Comparison of ENCODE assay signal across 8 cellular contexts in the genomic region with DNA sequence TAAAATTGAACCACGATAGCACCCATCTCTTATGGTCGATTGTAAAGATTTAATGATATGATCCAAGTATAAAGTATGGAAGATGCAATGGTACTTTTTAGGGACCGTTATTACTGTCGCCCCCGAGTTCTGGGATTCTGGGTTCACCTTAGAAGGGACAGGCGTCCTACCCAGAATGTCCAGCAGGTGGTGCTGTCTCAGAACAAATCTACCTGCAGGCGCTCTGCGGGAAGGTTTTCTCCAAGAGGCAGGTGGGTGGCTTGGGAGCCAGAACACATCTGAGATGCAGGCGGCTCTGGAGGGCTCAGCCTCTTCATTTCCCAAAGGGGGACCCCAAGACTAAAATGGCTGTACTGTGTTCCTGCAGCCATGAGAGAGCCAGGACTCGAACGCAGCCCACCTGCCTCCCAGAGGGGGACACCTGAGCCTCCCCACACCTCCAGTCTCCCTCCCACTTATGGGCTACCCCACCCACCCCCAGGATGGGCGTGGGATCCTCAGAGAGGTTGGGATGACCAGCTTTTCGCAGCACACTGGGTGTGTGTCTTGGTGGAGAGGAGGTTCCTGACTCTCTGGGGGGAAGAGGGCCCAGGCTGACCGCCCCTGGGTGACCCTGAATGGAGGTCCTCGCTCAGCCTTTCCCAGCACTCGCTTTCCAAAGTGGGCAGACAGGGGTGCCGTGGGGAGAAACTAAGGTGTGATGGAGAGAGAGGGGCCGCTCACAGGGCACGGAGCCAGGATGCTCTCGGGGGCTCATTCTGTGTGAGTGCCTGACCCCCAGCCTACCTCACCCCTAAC. TPM values are rescaled to one million over a fixed set of nuclear protein-coding genes. Genes with fewer than 3 reads are reported as not detected.
DNase-seq lines count a peak whose midpoint lies in the region; ATAC-seq and TF ChIP-seq lines count a peak whose summit lies in the region.

No MANE protein-coding gene starts in this region.

- CTCF ChIA-PET in AG04450 (lab: Charles Lee), result interaction anchor here (0.6 to 8.5 kb wide), 70 partner anchors 9 to 517 kb away, joined by 3 to 138 read pairs (median 4); a partner anchor contains a TSS
- CTCF ChIA-PET in activated CD8-positive, alpha-beta memory T cell treated with anti-CD3 and anti-CD28 coated beads, Interleukin-2, amount 10 ng/mL, durations not matched to agents 7 days and 5 days (lab: Charles Lee), result interaction anchor here (0.7 to 7.6 kb wide), 30 partner anchors 9 to 389 kb away, joined by 3 to 134 read pairs (median 5); no protein-coding TSS in a partner anchor

- H3K4me3 ChIP-seq in AG04450 (ENCODE audit: low read depth, low read length), result no peak overlapping the region

- no peak for TF ChIP-seq POLR2A in erythroblast (IDR thresholded peaks at IDR 0.05; ENCODE audit: low read length)

- peaks cover 10% of the 10 kb centered on the region for H3K4me1 Mint-ChIP-seq in activated CD8-positive, alpha-beta memory T cell treated with anti-CD3 and anti-CD28 coated beads, Interleukin-2, amount 10 ng/mL, durations not matched to agents 7 days and 5 days
- no peaks in the 10 kb centered on the region for H3K4me1 Mint-ChIP-seq in natural killer cell

- POLR2A ChIA-PET in AG04450 (lab: Yijun Ruan, JAX), result no interaction called here

- no peaks in the 10 kb centered on the region for H3K9me3 Mint-ChIP-seq in activated CD8-positive, alpha-beta memory T cell treated with anti-CD3 and anti-CD28 coated beads, Interleukin-2, amount 10 ng/mL, durations not matched to agents 7 days and 5 days (ENCODE audit: low read depth)
- no peaks in the 10 kb centered on the region for H3K9me3 Mint-ChIP-seq in natural killer cell

- no peaks in the 10 kb centered on the region; the same call in 1 of the 2 replicates for H3K9me3 ChIP-seq in AG04450 (ENCODE audit: control insufficient read depth, insufficient read depth, low read length)

- no peak for DNase-seq in AG04450 (ENCODE audit: low read depth, low spot score)
- DNase-seq in GM19238 (ENCODE audit: insufficient read length, low spot score), result peak; percentile 59
- peak; percentile 5 for DNase-seq in NCI-H524 treated with DMSO at 0.1 percent for 48 hours (lab: John Stamatoyannopoulos, UW)
- peak; percentile 82 for DNase-seq in activated CD8-positive, alpha-beta memory T cell treated with anti-CD3 and anti-CD28 coated beads, Interleukin-2, amount 10 ng/mL, durations not matched to agents 7 days and 5 days
- peak; percentile 57 to 78 for DNase-seq in erythroblast (lab: John Stamatoyannopoulos, UW)
- DNase-seq in natural killer cell, result peak; percentile 60
- peak; percentile 61 for DNase-seq in stimulated activated naive CD4-positive, alpha-beta T cell treated with Interleukin-2 at 50 U/mL for 16 hours (lab: John Stamatoyannopoulos, UW)
- DNase-seq in dedifferentiated amniotic fluid mesenchymal stem cell (ENCODE audit: extremely low spot score), result no peak

- ATAC-seq in activated CD8-positive, alpha-beta memory T cell treated with anti-CD3 and anti-CD28 coated beads, Interleukin-2, amount 10 ng/mL, durations not matched to agents 7 days and 5 days, result no peak
- peak; percentile 36 to 73 (median 53) for ATAC-seq in natural killer cell

- H3K36me3 Mint-ChIP-seq in activated CD8-positive, alpha-beta memory T cell treated with anti-CD3 and anti-CD28 coated beads, Interleukin-2, amount 10 ng/mL, durations not matched to agents 7 days and 5 days, result no peaks in the 10 kb centered on the region
- no peaks in the 10 kb centered on the region for H3K36me3 Mint-ChIP-seq in natural killer cell

- no peak overlapping the region for H3K27ac Mint-ChIP-seq in activated CD8-positive, alpha-beta memory T cell treated with anti-CD3 and anti-CD28 coated beads, Interleukin-2, amount 10 ng/mL, durations not matched to agents 7 days and 5 days
- H3K27ac Mint-ChIP-seq in natural killer cell, result no peak overlapping the region

- TF ChIP-seq CTCF in AG04450 (IDR thresholded peaks at IDR 0.05; ENCODE audit: low read depth, low read length) (peak; percentile 90), natural killer cell (IDR thresholded peaks at IDR 0.05) (peak; percentile 94)

- H3K4me3 Mint-ChIP-seq in activated CD8-positive, alpha-beta memory T cell treated with anti-CD3 and anti-CD28 coated beads, Interleukin-2, amount 10 ng/mL, durations not matched to agents 7 days and 5 days, result no peak overlapping the region
- no peak overlapping the region for H3K4me3 Mint-ChIP-seq in natural killer cell

- peaks cover 43% of the 10 kb centered on the region for H3K27me3 Mint-ChIP-seq in activated CD8-positive, alpha-beta memory T cell treated with anti-CD3 and anti-CD28 coated beads, Interleukin-2, amount 10 ng/mL, durations not matched to agents 7 days and 5 days
- H3K27me3 Mint-ChIP-seq in natural killer cell (ENCODE audit: low read depth in 2 of 2), result peaks cover 7 to 21% of the 10 kb centered on the region in 2 donors

- peaks cover 8% of the 10 kb centered on the region for H3K27me3 ChIP-seq in AG04450 (ENCODE audit: control insufficient read depth, insufficient read depth, low read length)

- no peak overlapping the region for H3K27ac ChIP-seq in AG04450 (ENCODE audit: low read depth, low read length)

- intact Hi-C loops in natural killer cell (cut with micrococcal nuclease), result loop anchor here (2.0 kb wide), 1 partner anchor 324 kb away; no protein-coding TSS in a partner anchor

RNA-seq across cellular contexts. Expression of a gene that starts 28.1 kb away (rescaled TPM):
- 16.1 and 22.0 TPM in 2 replicates for polyA plus RNA-seq in AG04450 (2011; rRNA removed)
- polyA minus RNA-seq in AG04450 (2011; rRNA and poly(A)+ RNA removed), result 19.9 and 25.4 TPM in 2 replicates
- not detected for total RNA-seq in activated CD8-positive, alpha-beta memory T cell treated with anti-CD3 and anti-CD28 coated beads, Interleukin-2, amount 10 ng/mL, durations not matched to agents 7 days and 5 days
- under 1 TPM in 1 of 3 donors, not detected in 2; 0.13 TPM for total RNA-seq in natural killer cell

Comparison
In these comparisons a context has a peak if more than half of its experiments do, and no peak if none do; other contexts are left out.
1. DNase-seq: peak in GM19238 (single experiment), NCI-H524 treated with DMSO at 0.1 percent for 48 hours (single experiment), activated CD8-positive, alpha-beta memory T cell treated with anti-CD3 and anti-CD28 coated beads, Interleukin-2, amount 10 ng/mL, durations not matched to agents 7 days and 5 days (single experiment), erythroblast (2 of 2), natural killer cell (single experiment) and stimulated activated naive CD4-positive, alpha-beta T cell treated with Interleukin-2 at 50 U/mL for 16 hours (single experiment); none in AG04450 (single experiment) and dedifferentiated amniotic fluid mesenchymal stem cell (single experiment).